In genomic region chr17:63966646-63967265, GRCh38 we compare ENCODE assay signal across 15 cellular contexts. TPM values are rescaled to one million over a fixed set of nuclear protein-coding genes. Genes with fewer than 3 reads are reported as not detected.
A peak's percentile ranks its signal among the peaks of the same experiment; 100 is the strongest.
DNase-seq lines count a peak whose midpoint lies in the region; ATAC-seq and TF ChIP-seq lines count a peak whose summit lies in the region.
"Had no signal": no experiment of that assay in that cellular context is flagged by ENCODE, and none has a peak within 500 bp of the region (broad histone marks: within the 10 kb centered on the region; RNA-seq: fewer than 3 reads in every experiment).

No MANE protein-coding gene starts in this region.

- CTCF ChIA-PET in T-cell (lab: Charles Lee), result interaction anchor here (0.6 to 1.0 kb wide), 4 partner anchors 52 to 167 kb away, joined by 3 read pairs; no protein-coding TSS in a partner anchor

- peak overlapping the region in 1 of 2 donors; percentile 1 for H3K27ac Mint-ChIP-seq in T-cell

- H3K36me3 ChIP-seq in DND-41 (ENCODE audit: insufficient read depth, low read length), result no peaks in the 10 kb centered on the region
- no peaks in the 10 kb centered on the region for H3K36me3 ChIP-seq in mucosa of descending colon (ENCODE audit: low read depth)
- H3K36me3 ChIP-seq in GM23248 (ENCODE audit: low read depth), result no peaks in the 10 kb centered on the region
- H3K36me3 ChIP-seq: spleen had no signal

- no peak overlapping the region for H3K9ac ChIP-seq in DND-41 (ENCODE audit: low read depth, low read length)
- no peak overlapping the region for H3K9ac ChIP-seq in GM23248

- H3K4me2 ChIP-seq in DND-41 (ENCODE audit: insufficient read depth, low read length), result no peak overlapping the region
- H3K4me2 ChIP-seq in GM23248 (ENCODE audit: unreplicated experiment), result no peak overlapping the region

- H4K20me1 ChIP-seq in DND-41 (ENCODE audit: insufficient read depth, low read length), result 0 out of 2 replicates have a peak, but pooled peaks cover 3% of the 10 kb centered on the region
- no peaks in the 10 kb centered on the region for H4K20me1 ChIP-seq in GM23248 (ENCODE audit: insufficient read depth)

- 51 to 56% methylated on average over 11 of the region's 11 CpGs for WGBS in GM23248 (ENCODE audit: low coverage in 1 of 2, low lambda C conversion rate in 2 of 2, missing lambda C conversion rate in 2 of 2), 2 experiments

- no peaks in the 10 kb centered on the region for H3K27me3 Mint-ChIP-seq in T-cell

- no peaks in the 10 kb centered on the region for H3F3A ChIP-seq in GM23248 (ENCODE audit: insufficient read depth)

- H3K27me3 ChIP-seq in DND-41 (ENCODE audit: insufficient read depth, low read length, poor library complexity) (no peaks in the 10 kb centered on the region), GM23248 (replicated peaks; ENCODE audit: insufficient read depth) (no peaks in the 10 kb centered on the region)
- H3K27me3 ChIP-seq: spleen had no signal

- intact Hi-C loops in mucosa of descending colon (cut with DNase I, micrococcal nuclease) (no loop called here), left colon (cut with DNase I, micrococcal nuclease) (no loop called here)

- POLR2A ChIA-PET in T-cell (lab: Charles Lee), result interaction anchor here in 1 of 2 donors (0.6 kb wide), 1 partner anchor 19 kb away, joined by 4 read pairs; no protein-coding TSS in a partner anchor

- no peak overlapping the region for H3K4me3 Mint-ChIP-seq in T-cell
- H3K4me3 Mint-ChIP-seq: CD14-positive monocyte had no signal

- in situ Hi-C loops in GM23248 (cut with MboI), result no loop called here

- no peak for TF ChIP-seq CTCF in DND-41 (IDR thresholded peaks at IDR 0.05; ENCODE audit: borderline replicate concordance, extremely low read depth, low read length, poor library complexity, severe bottlenecking)
- no peak for TF ChIP-seq CTCF in mucosa of descending colon (IDR thresholded peaks at IDR 0.05)

- no peak for DNase-seq in DND-41
- DNase-seq in T-cell, result peak in 30 of 34 experiments; percentile 17 to 81 (median 59)
- DNase-seq in mucosa of descending colon, result no peak
- no peak for DNase-seq in GM23248
- no peak for DNase-seq in occipital lobe (lab: John Stamatoyannopoulos, UW)
- DNase-seq in left colon, result no peak
- DNase-seq in NCI-H510A (lab: John Stamatoyannopoulos, UW), result no peak
- DNase-seq: GF-D8, head of caudate nucleus, left ventricle myocardium superior, spleen had no signal

- H3K79me2 ChIP-seq in DND-41 (ENCODE audit: insufficient read depth, low read length) (no peaks in the 10 kb centered on the region), GM23248 (ENCODE audit: insufficient read depth) (no peaks in the 10 kb centered on the region)

- no peak overlapping the region for H3K27ac ChIP-seq in DND-41 (ENCODE audit: low read length)
- H3K27ac ChIP-seq in GM23248, result no peak overlapping the region

- no peaks in the 10 kb centered on the region for H3K4me1 ChIP-seq in DND-41 (ENCODE audit: insufficient read depth, low read length)
- H3K4me1 ChIP-seq in mucosa of descending colon (ENCODE audit: low read depth), result no peaks in the 10 kb centered on the region
- no peaks in the 10 kb centered on the region for H3K4me1 ChIP-seq in GM23248 (ENCODE audit: insufficient read depth)

- no peaks in the 10 kb centered on the region for H3K9me2 ChIP-seq in GM23248 (ENCODE audit: insufficient read depth)

- H3K4me3 ChIP-seq in DND-41 (ENCODE audit: low read depth in 1 of 2, low read length in 2 of 2), result no peak overlapping the region
- no peak overlapping the region for H3K4me3 ChIP-seq in mucosa of descending colon
- no peak overlapping the region for H3K4me3 ChIP-seq in GM23248
- H3K4me3 ChIP-seq: spleen had no signal

- H3K9me3 Mint-ChIP-seq in T-cell, result no peaks in the 10 kb centered on the region

- H3K4me1 Mint-ChIP-seq in T-cell, result peaks cover 11 to 16% (median 14%) of the 10 kb centered on the region in 3 donors

- H3K9me3 ChIP-seq in DND-41 (ENCODE audit: insufficient read depth, low read length, severe bottlenecking) (no peaks in the 10 kb centered on the region), mucosa of descending colon (no peaks in the 10 kb centered on the region), GM23248 (ENCODE audit: low read depth) (no peaks in the 10 kb centered on the region)
- H3K9me3 ChIP-seq: spleen had no signal

- ATAC-seq in DND-41 (ENCODE audit: insufficient read depth, low read depth), result peak; percentile 33; the same call in 1 of the 3 replicates
- peak; percentile 74 for ATAC-seq in GM18909 (IDR thresholded peaks at IDR 0.05; ENCODE audit: poor library complexity, unreplicated experiment)
- ATAC-seq in T-cell (replicated peaks in 1 of 4), result peak; percentile 67 to 99 (median 82)
- peak; percentile 37 for ATAC-seq in mucosa of descending colon
- no peak for ATAC-seq in left colon
- ATAC-seq: left ventricle myocardium superior had no signal

- H3K36me3 Mint-ChIP-seq in T-cell, result no peaks in the 10 kb centered on the region
- H3K36me3 Mint-ChIP-seq: CD14-positive monocyte had no signal

- H2AFZ ChIP-seq in DND-41 (ENCODE audit: low read depth, low read length), result no peak overlapping the region
- no peak overlapping the region for H2AFZ ChIP-seq in GM23248

RNA-seq across cellular contexts. Expression of gene SCN4A, which starts 6.0 kb away (rescaled TPM):
- under 1 TPM in 3 of 5 donors, not detected in 2; 0.13 to 0.18 (median 0.13) TPM for total RNA-seq in T-cell
- total RNA-seq in mucosa of descending colon, result under 1 TPM; 0.10 to 0.75 (median 0.22) TPM
- not detected in 2 replicates for total RNA-seq in GM23248 (2014; rRNA removed; shearing (Covaris generic))
- polyA plus RNA-seq in GM23248 (2016; fragmentation: Nextera tagmentation; extraction: Ambion mirVana), result not detected in 2 replicates
- total RNA-seq in occipital lobe, result not detected
- total RNA-seq in left colon, result under 1 TPM in 1 of 2 donors, not detected in 1; 0.20 TPM
- total RNA-seq: M059J had no signal
- polyA plus RNA-seq: CD14-positive monocyte had no signal

RNA-seq across cellular contexts. Expression of gene PRR29, which starts 31.4 kb away (rescaled TPM):
- total RNA-seq in T-cell (1 to 10 TPM in 3 of 5 donors, under 1 TPM in 2; 0.50 to 1.9 (median 1.1) TPM), mucosa of descending colon (not detected), occipital lobe (0.78 TPM), left colon (under 1 TPM in 1 of 2 donors, not detected in 1; 0.22 TPM)
- not detected in 2 replicates for total RNA-seq in GM23248 (2014; rRNA removed; shearing (Covaris generic))
- polyA plus RNA-seq in GM23248 (2016; fragmentation: Nextera tagmentation; extraction: Ambion mirVana), result 0.47 TPM in 1 of 2 replicates, not detected in the other

RNA-seq across cellular contexts. Expression of gene CD79B, which starts 34.6 kb away (rescaled TPM):
- 10 to 100 TPM; 13.4 to 53.1 (median 27.7) TPM for total RNA-seq in T-cell
- 1 to 10 TPM in 2 of 3 donors, under 1 TPM in 1; 0.70 to 2.4 (median 1.4) TPM for total RNA-seq in mucosa of descending colon
- total RNA-seq in GM23248 (2014; rRNA removed; shearing (Covaris generic)), result not detected in 2 replicates
- not detected in 2 replicates for polyA plus RNA-seq in GM23248 (2016; fragmentation: Nextera tagmentation; extraction: Ambion mirVana)
- not detected for total RNA-seq in occipital lobe
- total RNA-seq in left colon, result 1 to 10 TPM; 2.0 to 4.0 TPM

RNA-seq across cellular contexts. Expression of gene GH1, which starts 48.1 kb away (rescaled TPM):
- total RNA-seq in T-cell, result not detected
- not detected for total RNA-seq in mucosa of descending colon
- total RNA-seq in GM23248 (2014; rRNA removed; shearing (Covaris generic)), result not detected in 2 replicates
- not detected in 2 replicates for polyA plus RNA-seq in GM23248 (2016; fragmentation: Nextera tagmentation; extraction: Ambion mirVana)
- not detected for total RNA-seq in occipital lobe
- total RNA-seq in left colon, result not detected
- total RNA-seq: endothelial cell of umbilical vein, left ventricle myocardium superior, M059J had no signal
- polyA plus RNA-seq: CD14-positive monocyte, endothelial cell of umbilical vein had no signal

RNA-seq across cellular contexts. Expression of gene ICAM2, which starts 53.7 kb away (rescaled TPM):
- total RNA-seq in T-cell (100 to 1,000 TPM in 3 of 5 donors, 10 to 100 TPM in 2; 69.6 to 132 (median 116) TPM), mucosa of descending colon (10 to 100 TPM in 2 of 3 donors, 1 to 10 TPM in 1; 6.9 to 14.2 (median 10.3) TPM), occipital lobe (8.4 TPM), left colon (10 to 100 TPM in 1 of 2 donors, 1 to 10 TPM in 1; 6.9 to 11.5 TPM)
- 0.97 and 3.4 TPM in 2 replicates for total RNA-seq in GM23248 (2014; rRNA removed; shearing (Covaris generic))
- 0.94 and 1.3 TPM in 2 replicates for polyA plus RNA-seq in GM23248 (2016; fragmentation: Nextera tagmentation; extraction: Ambion mirVana)

Comparison
In these comparisons a context has a peak if more than half of its experiments do, and no peak if none do; other contexts are left out.
1. DNase-seq: peak in T-cell (30 of 34); none in DND-41 (single experiment), mucosa of descending colon (0 of 3), GM23248 (single experiment), occipital lobe (single experiment), left colon (0 of 2) and NCI-H510A (single experiment).